Comparison of ENCODE assay signal across 9 cellular contexts in genomic region chr15:48190932-48191573, GRCh38. TPM values are rescaled to one million over a fixed set of nuclear protein-coding genes. Genes with fewer than 3 reads are reported as not detected.
DNase-seq lines count a peak whose midpoint lies in the region; ATAC-seq and TF ChIP-seq lines count a peak whose summit lies in the region.
"Had no signal": no experiment of that assay in that cellular context is flagged by ENCODE, and none has a peak within 500 bp of the region (broad histone marks: within the 10 kb centered on the region; RNA-seq: fewer than 3 reads in every experiment).

No MANE protein-coding gene starts in this region.

- no peaks in the 10 kb centered on the region for H3K36me3 ChIP-seq in CD8-positive, alpha-beta T cell (ENCODE audit: insufficient read depth, low read length)
- no peaks in the 10 kb centered on the region for H3K36me3 ChIP-seq in HUES6 (ENCODE audit: control insufficient read depth, insufficient read depth, low read length)
- no peaks in the 10 kb centered on the region for H3K36me3 ChIP-seq in mucosa of rectum (ENCODE audit: control insufficient read depth in 2 of 2, insufficient read depth in 2 of 2, low read length in 2 of 2)
- H3K36me3 ChIP-seq in tibial artery = no peaks in the 10 kb centered on the region

- intact Hi-C loops in CD8-positive, alpha-beta T cell (cut with DNase I, micrococcal nuclease) = loop anchor here in 1 of 2 experiments (1.0 kb wide), 1 partner anchor 12 kb away; no protein-coding TSS in a partner anchor
- intact Hi-C loops in activated CD4-positive, alpha-beta memory T cell treated with anti-CD3 and anti-CD28 coated beads for 36 hours (cut with micrococcal nuclease) = no loop called here
- intact Hi-C loops in tibial artery (cut with DNase I; ENCODE audit: low total_unique reads) = no loop called here

- peaks cover 2% of the 10 kb centered on the region for H3K9me3 Mint-ChIP-seq in CD8-positive, alpha-beta T cell
- no peaks in the 10 kb centered on the region for H3K9me3 Mint-ChIP-seq in activated CD4-positive, alpha-beta memory T cell treated with anti-CD3 and anti-CD28 coated beads for 36 hours

- no peaks in the 10 kb centered on the region for H3K36me3 Mint-ChIP-seq in CD8-positive, alpha-beta T cell
- H3K36me3 Mint-ChIP-seq in activated CD4-positive, alpha-beta memory T cell treated with anti-CD3 and anti-CD28 coated beads for 36 hours = no peaks in the 10 kb centered on the region

- no peak for ATAC-seq in CD8-positive, alpha-beta T cell
- ATAC-seq in GM18498 (IDR thresholded peaks at IDR 0.05; ENCODE audit: unreplicated experiment) = no peak

- H3K4me1 ChIP-seq in CD8-positive, alpha-beta T cell (ENCODE audit: insufficient read depth, low read length) = no peaks in the 10 kb centered on the region
- 0 out of 2 replicates have a peak, but pooled peaks cover 4% of the 10 kb centered on the region for H3K4me1 ChIP-seq in HUES6 (ENCODE audit: control insufficient read depth, insufficient read depth, low read length)
- peaks cover 0 to 7% of the 10 kb centered on the region in 2 donors for H3K4me1 ChIP-seq in mucosa of rectum (ENCODE audit: control insufficient read depth in 2 of 2, insufficient read depth in 2 of 2, low read length in 2 of 2)
- peaks cover 0 to 7% (median 3%) of the 10 kb centered on the region in 4 donors for H3K4me1 ChIP-seq in tibial artery

- H3K4me3 Mint-ChIP-seq in CD8-positive, alpha-beta T cell = no peak overlapping the region
- H3K4me3 Mint-ChIP-seq in activated CD4-positive, alpha-beta memory T cell treated with anti-CD3 and anti-CD28 coated beads for 36 hours = no peak overlapping the region

- no peaks in the 10 kb centered on the region for H3K9me3 ChIP-seq in CD8-positive, alpha-beta T cell (ENCODE audit: low read length)
- H3K9me3 ChIP-seq in HUES6 (ENCODE audit: control insufficient read depth, insufficient read depth, low read depth, low read length) = no peaks in the 10 kb centered on the region
- H3K9me3 ChIP-seq in mucosa of rectum (ENCODE audit: control insufficient read depth in 2 of 2, low read length in 2 of 2) = peaks cover 0 to 3% of the 10 kb centered on the region in 2 donors
- H3K9me3 ChIP-seq in tibial artery = no peaks in the 10 kb centered on the region

- peak in 4 of 7 experiments; percentile 3 to 44 (median 24) for DNase-seq in CD8-positive, alpha-beta T cell
- DNase-seq in activated CD4-positive, alpha-beta memory T cell treated with anti-CD3 and anti-CD28 coated beads for 36 hours = peak; percentile 51
- DNase-seq in epithelial cell of proximal tubule (ENCODE audit: low read depth) = no peak
- DNase-seq in tibial artery = peak; percentile 44 to 68
- DNase-seq in AML-193 (lab: John Stamatoyannopoulos, UW) = no peak

- H3K27me3 ChIP-seq in CD8-positive, alpha-beta T cell (ENCODE audit: insufficient read depth, low read length) = no peaks in the 10 kb centered on the region
- peaks cover 20% of the 10 kb centered on the region for H3K27me3 ChIP-seq in HUES6 (ENCODE audit: control insufficient read depth, insufficient read depth, low read length)
- peaks cover 0 to 5% of the 10 kb centered on the region in 2 donors for H3K27me3 ChIP-seq in mucosa of rectum (ENCODE audit: control insufficient read depth in 2 of 2, insufficient read depth in 2 of 2, low read length in 2 of 2)
- H3K27me3 ChIP-seq in tibial artery = peaks cover 0 to 11% of the 10 kb centered on the region in 2 donors

- no peak overlapping the region for H3K9ac ChIP-seq in HUES6 (ENCODE audit: low read length)
- H3K9ac ChIP-seq in mucosa of rectum (ENCODE audit: low read depth in 1 of 2, low read length in 2 of 2) = no peak overlapping the region

- CTCF ChIA-PET in CD8-positive, alpha-beta T cell (lab: Charles Lee) = no interaction called here
- CTCF ChIA-PET in activated CD4-positive, alpha-beta memory T cell treated with anti-CD3 and anti-CD28 coated beads for 36 hours (lab: Charles Lee) = no interaction called here

- peaks cover 2% of the 10 kb centered on the region for H3K4me1 Mint-ChIP-seq in CD8-positive, alpha-beta T cell (ENCODE audit: low read depth)
- peaks cover 4% of the 10 kb centered on the region for H3K4me1 Mint-ChIP-seq in activated CD4-positive, alpha-beta memory T cell treated with anti-CD3 and anti-CD28 coated beads for 36 hours (ENCODE audit: low read depth)

- H3K27ac ChIP-seq in CD8-positive, alpha-beta T cell (ENCODE audit: low read depth, low read length) = no peak overlapping the region
- H3K27ac ChIP-seq in HUES6 (ENCODE audit: low read depth, low read length) = no peak overlapping the region
- no peak overlapping the region for H3K27ac ChIP-seq in mucosa of rectum (ENCODE audit: low read depth in 2 of 2, low read length in 2 of 2)
- no peak overlapping the region for H3K27ac ChIP-seq in tibial artery

- H3K27me3 Mint-ChIP-seq in CD8-positive, alpha-beta T cell (ENCODE audit: low read depth) = peaks cover 30% of the 10 kb centered on the region
- H3K27me3 Mint-ChIP-seq in activated CD4-positive, alpha-beta memory T cell treated with anti-CD3 and anti-CD28 coated beads for 36 hours = peaks cover 38% of the 10 kb centered on the region

- no peak overlapping the region for H3K27ac Mint-ChIP-seq in CD8-positive, alpha-beta T cell
- H3K27ac Mint-ChIP-seq in activated CD4-positive, alpha-beta memory T cell treated with anti-CD3 and anti-CD28 coated beads for 36 hours = no peak overlapping the region

- POLR2A ChIA-PET in CD8-positive, alpha-beta T cell (lab: Charles Lee) = no interaction called here
- POLR2A ChIA-PET in activated CD4-positive, alpha-beta memory T cell treated with anti-CD3 and anti-CD28 coated beads for 36 hours (lab: Charles Lee) = no interaction called here

- no peak overlapping the region for H3K4me3 ChIP-seq in CD8-positive, alpha-beta T cell (ENCODE audit: low read depth, low read length)
- H3K4me3 ChIP-seq in HUES6 (ENCODE audit: low read depth, low read length) (peak overlapping the region; percentile 64), epithelial cell of proximal tubule (ENCODE audit: low read depth, low read length) (peak overlapping the region; percentile 37), mucosa of rectum (ENCODE audit: low read length in 2 of 2) (peak overlapping the region; percentile 57 to 64), tibial artery (no peak overlapping the region)

- no peak for TF ChIP-seq CTCF in CD8-positive, alpha-beta T cell (IDR thresholded peaks at IDR 0.05)
- TF ChIP-seq CTCF in epithelial cell of proximal tubule (conservative IDR thresholded peaks at IDR 0.05; ENCODE audit: low read depth, low read length) (no peak), tibial artery (IDR thresholded peaks at IDR 0.05) (no peak)

RNA-seq across cellular contexts. Expression of gene CTXN2, which starts 0.4 kb away (rescaled TPM):
- total RNA-seq in CD8-positive, alpha-beta T cell = not detected
- total RNA-seq in activated CD4-positive, alpha-beta memory T cell treated with anti-CD3 and anti-CD28 coated beads for 36 hours = not detected
- total RNA-seq in epithelial cell of proximal tubule = not detected in 2 replicates
- total RNA-seq: mononuclear cell had no signal

RNA-seq across cellular contexts. Expression of gene MYEF2, which starts 13.0 kb away (rescaled TPM):
- total RNA-seq in CD8-positive, alpha-beta T cell = 10 to 100 TPM; 23.2 to 29.3 TPM
- 10 to 100 TPM; 21.9 to 24.7 TPM for total RNA-seq in activated CD4-positive, alpha-beta memory T cell treated with anti-CD3 and anti-CD28 coated beads for 36 hours
- 30.3 and 55.1 TPM in 2 replicates for total RNA-seq in epithelial cell of proximal tubule

RNA-seq across cellular contexts. Expression of gene SLC12A1, which starts 15.0 kb away (rescaled TPM):
- not detected for total RNA-seq in CD8-positive, alpha-beta T cell
- total RNA-seq in activated CD4-positive, alpha-beta memory T cell treated with anti-CD3 and anti-CD28 coated beads for 36 hours = not detected
- 0.06 TPM in 1 of 2 replicates, not detected in the other for total RNA-seq in epithelial cell of proximal tubule
- total RNA-seq: mononuclear cell had no signal

Comparison
In these comparisons a context has a peak if more than half of its experiments do, and no peak if none do; other contexts are left out.
1. DNase-seq: peak in CD8-positive, alpha-beta T cell (4 of 7), activated CD4-positive, alpha-beta memory T cell treated with anti-CD3 and anti-CD28 coated beads for 36 hours (single experiment) and tibial artery (2 of 2); none in epithelial cell of proximal tubule (single experiment) and AML-193 (0 of 2).
2. H3K4me3 ChIP-seq: peak in HUES6 (single experiment), epithelial cell of proximal tubule (single experiment) and mucosa of rectum (2 of 2); none in CD8-positive, alpha-beta T cell (single experiment) and tibial artery (0 of 2).